In the genomic region with DNA sequence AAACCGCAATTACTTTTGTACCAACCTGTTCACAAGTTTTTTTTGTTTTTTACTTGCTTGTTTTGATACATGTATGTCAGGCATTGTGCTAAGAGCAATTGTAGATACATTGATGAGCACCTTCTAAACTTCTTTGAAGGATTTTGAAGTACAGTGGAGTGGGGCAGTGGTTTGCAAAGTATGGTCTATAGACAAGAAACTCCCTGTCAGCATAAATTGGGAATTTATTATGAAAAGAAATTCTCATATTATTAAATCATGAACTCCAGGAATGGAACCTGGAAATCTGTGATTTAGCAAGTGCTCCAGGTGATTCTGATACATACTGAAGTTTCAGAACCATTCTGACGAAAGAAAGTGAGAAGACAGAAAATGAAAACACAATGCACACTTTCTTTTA, we compare ENCODE assay signal across 34 cellular contexts.
"Had no signal": no experiment of that assay in that cellular context is flagged by ENCODE, and none has a peak within 500 bp of the region (broad histone marks: within the 10 kb centered on the region; RNA-seq: fewer than 3 reads in every experiment).

No MANE protein-coding gene starts in this region.

- H3K4me1 ChIP-seq: adrenal gland, ascending aorta, body of pancreas, breast epithelium had no signal

- H3K4me3 ChIP-seq: adrenal gland, ascending aorta, body of pancreas, breast epithelium, cardiac muscle cell had no signal

- DNase-seq: activated effector memory CD4-positive, alpha-beta T cell treated with anti-CD3 and anti-CD28 coated beads, Interleukin-2, amount 50 U/mL, for 16 hours; activated effector memory CD4-positive, alpha-beta T cell treated with Interleukin-2 at 50 U/mL for 16 hours; activated gamma-delta T cell; activated gamma-delta T cell treated with Interleukin-2 at 50 U/mL for 16 hours; activated naive CD4-positive, alpha-beta T cell; activated naive CD4-positive, alpha-beta T cell treated with anti-CD3 and anti-CD28 coated beads for 36 hours; activated naive CD4-positive, alpha-beta T cell treated with anti-CD3 and anti-CD28 coated beads, Interleukin-2, amount 10 ng/mL, durations not matched to agents 7 days and 5 days; activated naive CD4-positive, alpha-beta T cell treated with anti-CD3 and anti-CD28 coated beads, Interleukin-2, amount 50 U/mL, for 16 hours; activated naive CD4-positive, alpha-beta T cell treated with Interleukin-2 at 50 U/mL for 16 hours; activated naive CD8-positive, alpha-beta T cell treated with anti-CD3 and anti-CD28 coated beads for 36 hours; activated naive CD8-positive, alpha-beta T cell treated with anti-CD3 and anti-CD28 coated beads, Interleukin-2, amount 10 ng/mL, durations not matched to agents 7 days and 5 days; activated naive CD8-positive, alpha-beta T cell treated with anti-CD3 and anti-CD28 coated beads, Interleukin-2, amount 50 U/mL, for 24 hours; activated T-cell treated with anti-CD3 and anti-CD28 coated beads, Interleukin-2, amount 50 U/mL, for 1 hour; activated T-cell treated with anti-CD3 and anti-CD28 coated beads, Interleukin-2, amount 50 U/mL, for 24 hours; activated T-cell treated with anti-CD3 and anti-CD28 coated beads, Interleukin-2, amount 50 U/mL, for 4 hours; activated T-cell treated with anti-CD3 and anti-CD28 coated beads, Interleukin-2, amount 50 U/mL, for 48 hours; activated T-cell treated with anti-CD3 and anti-CD28 coated beads, Interleukin-2, amount 50 U/mL, for 72 hours; adrenal gland; amniotic stem cell; amygdala; anterior cingulate cortex; aorta; body of pancreas; brain microvascular endothelial cell; caudate nucleus; central memory CD4-positive, alpha-beta T cell; cerebellar nuclear complex had no signal

- H3K27me3 ChIP-seq: adrenal gland, ascending aorta, body of pancreas, brain microvascular endothelial cell, breast epithelium, cardiac muscle cell had no signal

- H3K36me3 ChIP-seq: adrenal gland, ascending aorta, brain microvascular endothelial cell, breast epithelium, cardiac muscle cell had no signal

- FAIRE-seq: astrocyte, bronchial epithelial cell had no signal

- ATAC-seq: activated naive CD4-positive, alpha-beta T cell treated with anti-CD3 and anti-CD28 coated beads, Interleukin-2, amount 50 U/mL, for 72 hours; activated naive CD8-positive, alpha-beta T cell treated with anti-CD3 and anti-CD28 coated beads, Interleukin-2, amount 50 U/mL, for 24 hours; activated T-cell treated with anti-CD3 and anti-CD28 coated beads, Interleukin-2, amount 50 U/mL, for 4 hours; activated T-cell treated with anti-CD3 and anti-CD28 coated beads, Interleukin-2, amount 50 U/mL, for 72 hours; activated T-helper 17 cell treated with anti-CD3 and anti-CD28 coated beads, Interleukin-2, amount 50 U/mL, for 72 hours; body of pancreas had no signal

- H3K9me3 ChIP-seq: adrenal gland, ascending aorta, body of pancreas, breast epithelium had no signal

- H3K27ac ChIP-seq: adrenal gland, ascending aorta, body of pancreas, brain microvascular endothelial cell, breast epithelium, cardiac muscle cell had no signal
